Comparison of ENCODE assay signal across 1 cellular context in the genomic region with DNA sequence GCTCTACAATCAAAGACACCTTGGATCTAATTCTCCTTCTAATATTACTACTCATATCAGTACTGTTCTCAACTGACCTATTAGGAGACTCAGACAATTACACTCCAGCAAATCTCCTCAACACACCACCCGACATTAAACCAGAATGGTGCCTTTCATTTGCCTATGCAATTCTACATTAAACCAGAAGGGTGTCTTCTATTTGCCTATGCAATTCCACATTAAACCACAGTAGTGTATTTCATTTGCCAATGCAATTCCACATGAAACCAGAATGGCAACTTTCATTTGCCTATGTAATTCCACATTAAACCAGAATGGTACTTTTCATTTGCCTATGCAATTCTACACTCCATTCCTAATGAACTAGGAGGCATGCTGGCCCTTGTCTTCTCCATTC.
TF ChIP-seq lines count a peak whose summit lies in the region.

No MANE protein-coding gene starts in this region.

TF ChIP-seq in HepG2, 621 proteins besides CTCF, POLR2A, EP300 and RAD21:
- TF ChIP-seq, protein P1, sequence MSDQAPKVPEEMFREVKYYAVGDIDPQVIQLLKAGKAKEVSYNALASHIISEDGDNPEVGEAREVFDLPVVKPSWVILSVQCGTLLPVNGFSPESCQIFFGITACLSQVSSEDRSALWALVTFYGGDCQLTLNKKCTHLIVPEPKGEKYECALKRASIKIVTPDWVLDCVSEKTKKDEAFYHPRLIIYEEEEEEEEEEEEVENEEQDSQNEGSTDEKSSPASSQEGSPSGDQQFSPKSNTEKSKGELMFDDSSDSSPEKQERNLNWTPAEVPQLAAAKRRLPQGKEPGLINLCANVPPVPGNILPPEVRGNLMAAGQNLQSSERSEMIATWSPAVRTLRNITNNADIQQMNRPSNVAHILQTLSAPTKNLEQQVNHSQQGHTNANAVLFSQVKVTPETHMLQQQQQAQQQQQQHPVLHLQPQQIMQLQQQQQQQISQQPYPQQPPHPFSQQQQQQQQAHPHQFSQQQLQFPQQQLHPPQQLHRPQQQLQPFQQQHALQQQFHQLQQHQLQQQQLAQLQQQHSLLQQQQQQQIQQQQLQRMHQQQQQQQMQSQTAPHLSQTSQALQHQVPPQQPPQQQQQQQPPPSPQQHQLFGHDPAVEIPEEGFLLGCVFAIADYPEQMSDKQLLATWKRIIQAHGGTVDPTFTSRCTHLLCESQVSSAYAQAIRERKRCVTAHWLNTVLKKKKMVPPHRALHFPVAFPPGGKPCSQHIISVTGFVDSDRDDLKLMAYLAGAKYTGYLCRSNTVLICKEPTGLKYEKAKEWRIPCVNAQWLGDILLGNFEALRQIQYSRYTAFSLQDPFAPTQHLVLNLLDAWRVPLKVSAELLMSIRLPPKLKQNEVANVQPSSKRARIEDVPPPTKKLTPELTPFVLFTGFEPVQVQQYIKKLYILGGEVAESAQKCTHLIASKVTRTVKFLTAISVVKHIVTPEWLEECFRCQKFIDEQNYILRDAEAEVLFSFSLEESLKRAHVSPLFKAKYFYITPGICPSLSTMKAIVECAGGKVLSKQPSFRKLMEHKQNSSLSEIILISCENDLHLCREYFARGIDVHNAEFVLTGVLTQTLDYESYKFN (CRISPR knock-in tag; conservative IDR thresholded peaks at IDR 0.05): no peak
- TF ChIP-seq, protein P2, sequence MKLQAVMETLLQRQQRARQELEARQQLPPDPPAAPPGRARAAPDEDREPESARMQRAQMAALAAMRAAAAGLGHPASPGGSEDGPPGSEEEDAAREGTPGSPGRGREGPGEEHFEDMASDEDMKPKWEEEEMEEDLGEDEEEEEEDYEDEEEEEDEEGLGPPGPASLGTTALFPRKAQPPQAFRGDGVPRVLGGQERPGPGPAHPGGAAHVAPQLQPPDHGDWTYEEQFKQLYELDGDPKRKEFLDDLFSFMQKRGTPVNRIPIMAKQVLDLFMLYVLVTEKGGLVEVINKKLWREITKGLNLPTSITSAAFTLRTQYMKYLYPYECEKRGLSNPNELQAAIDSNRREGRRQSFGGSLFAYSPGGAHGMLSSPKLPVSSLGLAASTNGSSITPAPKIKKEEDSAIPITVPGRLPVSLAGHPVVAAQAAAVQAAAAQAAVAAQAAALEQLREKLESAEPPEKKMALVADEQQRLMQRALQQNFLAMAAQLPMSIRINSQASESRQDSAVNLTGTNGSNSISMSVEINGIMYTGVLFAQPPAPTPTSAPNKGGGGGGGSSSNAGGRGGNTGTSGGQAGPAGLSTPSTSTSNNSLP (IDR thresholded peaks at IDR 0.05; ENCODE audit: low read depth, low read length): peak; percentile 100
